24 cellular contexts compared by ENCODE assay signal in genomic region chr16:50444546-50444945, GRCh38.
"Had no signal": no experiment of that assay in that cellular context is flagged by ENCODE, and none has a peak within 500 bp of the region (broad histone marks: within the 10 kb centered on the region; RNA-seq: fewer than 3 reads in every experiment).

No MANE protein-coding gene starts in this region.

- H3K9me3 ChIP-seq: pancreas, psoas muscle had no signal

- DNase-seq: activated CD4-positive, alpha-beta T cell treated with anti-CD3 and anti-CD28 coated beads, Interleukin-2, amount 50 U/mL, for 1 hour; activated CD8-positive, alpha-beta memory T cell treated with anti-CD3 and anti-CD28 coated beads for 24 hours; activated CD8-positive, alpha-beta memory T cell treated with anti-CD3 and anti-CD28 coated beads, Interleukin-2, amount 50 U/mL, for 4 hours; activated naive CD4-positive, alpha-beta T cell treated with anti-CD3 and anti-CD28 coated beads for 36 hours; activated naive CD8-positive, alpha-beta T cell treated with anti-CD3 and anti-CD28 coated beads, Interleukin-2, amount 10 ng/mL, durations not matched to agents 7 days and 5 days; activated T-cell treated with anti-CD3 and anti-CD28 coated beads, Interleukin-2, amount 50 U/mL, for 24 hours; amygdala; effector CD4-positive, alpha-beta T cell; lower lobe of right lung; pancreas; psoas muscle; right cardiac atrium; stimulated activated CD4-positive, alpha-beta T cell treated with anti-CD3 and anti-CD28 coated beads, Interleukin-1b, Interleukin-23, amount 100 ng/mL, for 48 hours; stimulated activated naive CD8-positive, alpha-beta T cell treated with anti-CD3 and anti-CD28 coated beads, Interleukin-15, amount 100 ng/mL, for 72 hours; SW 1271 had no signal

- H3K36me3 Mint-ChIP-seq: activated naive CD8-positive, alpha-beta T cell treated with anti-CD3 and anti-CD28 coated beads, Interleukin-2, amount 10 ng/mL, durations not matched to agents 7 days and 5 days had no signal

- H3K27ac Mint-ChIP-seq: activated naive CD4-positive, alpha-beta T cell treated with anti-CD3 and anti-CD28 coated beads for 36 hours; activated naive CD8-positive, alpha-beta T cell treated with anti-CD3 and anti-CD28 coated beads, Interleukin-2, amount 10 ng/mL, durations not matched to agents 7 days and 5 days; activated T-cell treated with anti-CD3 and anti-CD28 coated beads, Interleukin-2, amount 50 U/mL, for 24 hours; activated T-helper 2 cell treated with anti-CD3 and anti-CD28 coated beads, Interferon-gamma antibody, Interleukin-2, Interleukin-4, amounts not matched to agents 10 μg/mL and 5 μg/mL and 100 μg/mL, durations not matched to agents 14 hours and 24 hours and 36 hours; dendritic cell treated with granulocyte-macrophage colony-stimulating factor and Interleukin-4, amounts not matched to agents 40 ng/mL and 50 ng/mL, for 4 days; nephron; stimulated activated naive CD8-positive, alpha-beta T cell treated with anti-CD3 and anti-CD28 coated beads, Interleukin-15, amount 100 ng/mL, for 72 hours had no signal

- ATAC-seq: foreskin keratinocyte; left lobe of liver; pancreas; psoas muscle; right cardiac atrium; stimulated activated naive CD8-positive, alpha-beta T cell treated with anti-CD3 and anti-CD28 coated beads, Interleukin-15, amount 100 ng/mL, for 72 hours had no signal

- H3K4me1 ChIP-seq: foreskin keratinocyte, lower lobe of right lung, pancreas, psoas muscle, tibial nerve had no signal

- H3K27me3 Mint-ChIP-seq: activated T-cell treated with anti-CD3 and anti-CD28 coated beads, Interleukin-2, amount 50 U/mL, for 24 hours had no signal

- H3K36me3 ChIP-seq: cardiac muscle cell, lower lobe of right lung, neutrophil, pancreas, tibial nerve had no signal

- H3K4me3 ChIP-seq: cardiac muscle cell, lower lobe of right lung, pancreas, psoas muscle, skin epidermis, tibial nerve had no signal

- H3K4me1 Mint-ChIP-seq: activated naive CD8-positive, alpha-beta T cell treated with anti-CD3 and anti-CD28 coated beads, Interleukin-2, amount 10 ng/mL, durations not matched to agents 7 days and 5 days; stimulated activated naive CD8-positive, alpha-beta T cell treated with anti-CD3 and anti-CD28 coated beads, Interleukin-15, amount 100 ng/mL, for 72 hours had no signal

- H3K4me3 Mint-ChIP-seq: activated naive CD4-positive, alpha-beta T cell treated with anti-CD3 and anti-CD28 coated beads for 36 hours; activated naive CD8-positive, alpha-beta T cell treated with anti-CD3 and anti-CD28 coated beads, Interleukin-2, amount 10 ng/mL, durations not matched to agents 7 days and 5 days; activated T-cell treated with anti-CD3 and anti-CD28 coated beads, Interleukin-2, amount 50 U/mL, for 24 hours; dendritic cell treated with granulocyte-macrophage colony-stimulating factor and Interleukin-4, amounts not matched to agents 40 ng/mL and 50 ng/mL, for 4 days; nephron; stimulated activated naive CD8-positive, alpha-beta T cell treated with anti-CD3 and anti-CD28 coated beads, Interleukin-15, amount 100 ng/mL, for 72 hours had no signal

- H3K27ac ChIP-seq: cardiac muscle cell, foreskin keratinocyte, lower lobe of right lung, neutrophil, pancreas, psoas muscle, skin epidermis, tibial nerve had no signal
